26 cellular contexts compared by ENCODE assay signal in the genomic region with DNA sequence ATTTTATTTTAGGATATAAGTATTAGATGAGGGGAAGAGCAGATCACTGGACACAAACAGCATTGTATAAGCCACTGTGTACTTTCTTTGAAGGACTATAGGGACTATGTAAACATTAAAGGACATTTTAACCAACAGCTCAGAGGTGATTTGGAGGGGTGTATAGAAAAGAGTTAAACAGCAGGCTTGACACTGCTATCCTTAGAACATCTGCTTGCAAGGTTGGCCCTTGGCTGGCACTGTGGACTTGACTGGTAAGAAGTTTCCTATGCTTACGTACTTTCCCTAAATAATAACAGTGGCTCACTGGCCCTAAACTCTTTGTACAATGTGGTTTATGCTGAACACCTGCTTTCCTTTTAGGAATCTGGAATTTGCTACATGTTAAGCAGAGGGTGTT.
"Had no signal": no experiment of that assay in that cellular context is flagged by ENCODE, and none has a peak within 500 bp of the region (broad histone marks: within the 10 kb centered on the region; RNA-seq: fewer than 3 reads in every experiment).

No MANE protein-coding gene starts in this region.

- FAIRE-seq: pancreas had no signal

- H3K4me2 ChIP-seq: smooth muscle cell had no signal

- H3K27ac ChIP-seq: neutrophil, pancreas, skin epidermis, stomach, thoracic aorta, thyroid gland, tibial nerve, upper lobe of left lung, vagina had no signal

- H3K27me3 ChIP-seq: neutrophil, pancreas, stomach, thyroid gland, tibial nerve, upper lobe of left lung, vagina had no signal

- H3K9me3 ChIP-seq: neutrophil, pancreas, prostate gland, stomach, thoracic aorta, thyroid gland, tibial nerve, upper lobe of left lung, vagina had no signal

- H3K4me1 ChIP-seq: pancreas, stomach, thyroid gland, tibial nerve, upper lobe of left lung, vagina had no signal

- ATAC-seq: naive thymus-derived CD8-positive, alpha-beta T cell; natural killer cell treated with Interleukin-12 subunit alpha and Interleukin-12 subunit beta and Interleukin-15 and Interleukin-18, amount 100 ng/mL, for 72 hours; pancreas; right cardiac atrium; sciatic nerve; stimulated activated effector memory CD8-positive, alpha-beta T cell treated with anti-CD3 and anti-CD28 coated beads, Interleukin-12 subunit alpha, Interleukin-12 subunit beta, amount 100 ng/mL, for 72 hours; stimulated activated naive B cell treated with anti-CD40 and anti-IgM and Interleukin-4, amounts not matched to agents 10 μg/mL and 1 μg/mL and 100 μg/mL, for 72 hours had no signal

- DNase-seq: naive B cell; naive thymus-derived CD8-positive, alpha-beta T cell; nephron progenitor cell; nucleus accumbens; pancreas; right cardiac atrium; stimulated activated CD4-positive, alpha-beta T cell treated with anti-CD3 and anti-CD28 coated beads, Interleukin-15, amount 100 ng/mL, for 24 hours; stimulated activated CD4-positive, alpha-beta T cell treated with anti-CD3 and anti-CD28 coated beads, Interleukin-2, amount 100 ng/mL, for 24 hours; stimulated activated CD4-positive, alpha-beta T cell treated with anti-CD3 and anti-CD28 coated beads, Interleukin-2, amount 100 ng/mL, for 48 hours; stimulated activated CD4-positive, alpha-beta T cell treated with anti-CD3 and anti-CD28 coated beads, Interleukin-4, amount 100 ng/mL, for 24 hours; stimulated activated naive B cell treated with anti-CD40 and anti-IgM and Interleukin-4, amounts not matched to agents 10 μg/mL and 1 μg/mL and 100 μg/mL, for 72 hours; stimulated activated naive CD4-positive, alpha-beta T cell treated with Interleukin-2 at 50 U/mL for 16 hours; stomach; thyroid gland; trophoblast cell; upper lobe of left lung had no signal

- H3K4me3 ChIP-seq: pancreas, prostate gland, skin epidermis, smooth muscle cell, stomach, thoracic aorta, thyroid gland, tibial nerve, upper lobe of left lung, vagina had no signal
